In the genomic region with DNA sequence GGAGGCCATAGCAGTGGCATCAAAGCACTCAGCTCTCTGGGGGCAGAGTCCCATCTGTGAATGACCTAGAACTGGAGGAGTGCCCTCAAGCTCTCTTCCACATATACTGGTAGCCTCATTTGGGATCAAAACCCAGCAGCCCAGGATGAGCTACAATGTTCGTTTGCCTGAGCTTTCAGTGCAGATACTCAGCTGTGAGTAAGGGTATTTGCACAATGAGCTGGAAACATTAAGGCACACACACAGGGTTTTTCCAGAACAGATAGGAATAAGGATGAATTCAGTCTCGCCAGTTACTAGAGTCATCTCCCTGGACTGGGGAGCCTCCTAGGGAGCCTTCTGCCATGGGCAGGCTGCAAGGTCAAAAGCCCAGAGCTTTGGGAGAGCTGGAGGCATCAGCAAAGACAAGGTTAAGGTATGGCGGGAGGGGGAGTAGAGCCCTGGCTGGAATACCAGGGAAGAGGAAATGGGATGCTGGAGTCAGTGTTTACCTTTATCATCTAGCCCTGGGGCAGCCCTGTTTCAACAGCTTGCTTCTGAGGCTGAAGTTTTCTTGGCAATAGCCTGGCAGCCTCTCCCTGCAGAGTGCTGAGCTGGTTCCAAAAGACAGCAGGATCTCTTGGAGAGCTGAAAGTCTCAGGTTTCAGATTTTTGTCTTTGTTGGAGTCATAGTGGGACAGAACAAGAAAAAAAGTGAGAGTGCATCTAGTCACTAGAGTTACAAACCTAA, we compare ENCODE assay signal across 16 cellular contexts.
DNase-seq lines count a peak whose midpoint lies in the region; ATAC-seq, FAIRE-seq and TF ChIP-seq lines count a peak whose summit lies in the region.
"Had no signal": no experiment of that assay in that cellular context is flagged by ENCODE, and none has a peak within 500 bp of the region (broad histone marks: within the 10 kb centered on the region; RNA-seq: fewer than 3 reads in every experiment).

No MANE protein-coding gene starts in this region.

- H3K4me3 Mint-ChIP-seq in chondrocyte (ENCODE audit: unreplicated experiment) = no peak overlapping the region
- H3K4me3 Mint-ChIP-seq: activated naive CD4-positive, alpha-beta T cell treated with anti-CD3 and anti-CD28 coated beads, Interleukin-2, amount 10 ng/mL, durations not matched to agents 7 days and 5 days; naive thymus-derived CD4-positive, alpha-beta T cell had no signal

- H3K4me2 ChIP-seq in osteoblast (ENCODE audit: insufficient read depth, low read length) = no peak overlapping the region

- no peak overlapping the region for H3K4me3 ChIP-seq in skeletal muscle cell (ENCODE audit: low read depth, low read length)
- no peak overlapping the region for H3K4me3 ChIP-seq in osteoblast (ENCODE audit: insufficient read depth, low read length)
- H3K4me3 ChIP-seq: Peyer's patch had no signal

- H3K27ac ChIP-seq in osteoblast (ENCODE audit: low read depth, low read length) = no peak overlapping the region
- H3K27ac ChIP-seq: foreskin keratinocyte, Peyer's patch had no signal

- DNase-seq in NCI-H510A treated with DMSO at 0.1 percent for 48 hours (lab: John Stamatoyannopoulos, UW) = peak; percentile 38
- DNase-seq in NCI-H510A (lab: John Stamatoyannopoulos, UW) = no peak
- DNase-seq in NCI-H446 treated with DMSO at 0.1 percent for 48 hours (lab: John Stamatoyannopoulos, UW) = peak; percentile 90
- DNase-seq in chondrocyte (ENCODE audit: low spot score) = no peak
- peak; percentile 6 for DNase-seq in skeletal muscle cell (ENCODE audit: low read depth)
- no peak for DNase-seq in D721Med (ENCODE audit: insufficient read length, low spot score)
- DNase-seq in osteoblast (ENCODE audit: insufficient read length, low spot score, missing footprints) = no peak
- DNase-seq: activated naive CD4-positive, alpha-beta T cell treated with anti-CD3 and anti-CD28 coated beads, Interleukin-2, amount 10 ng/mL, durations not matched to agents 7 days and 5 days; cortex of kidney; naive thymus-derived CD4-positive, alpha-beta T cell; Peyer's patch; T1000; trophoblast cell had no signal

- no peaks in the 10 kb centered on the region for H3K36me3 ChIP-seq in osteoblast (ENCODE audit: insufficient read depth, low read length)
- H3K36me3 ChIP-seq: Peyer's patch had no signal

- no peaks in the 10 kb centered on the region for H4K20me1 ChIP-seq in osteoblast (ENCODE audit: insufficient read depth, low read length)

- TF ChIP-seq CTCF in chondrocyte (IDR thresholded peaks at IDR 0.05) = no peak
- no peak for TF ChIP-seq CTCF in D721Med (IDR thresholded peaks at IDR 0.05; ENCODE audit: insufficient read depth, missing control alignments)
- no peak for TF ChIP-seq CTCF in osteoblast (IDR thresholded peaks at IDR 0.05; ENCODE audit: extremely low read depth, low read depth, low read length)

- no peaks in the 10 kb centered on the region for H3K36me3 Mint-ChIP-seq in chondrocyte (ENCODE audit: low read depth)
- H3K36me3 Mint-ChIP-seq: activated naive CD4-positive, alpha-beta T cell treated with anti-CD3 and anti-CD28 coated beads, Interleukin-2, amount 10 ng/mL, durations not matched to agents 7 days and 5 days; naive thymus-derived CD4-positive, alpha-beta T cell had no signal

- peaks cover 37% of the 10 kb centered on the region for H3K4me1 Mint-ChIP-seq in chondrocyte (ENCODE audit: low read depth)

- no peaks in the 10 kb centered on the region for H3K4me1 ChIP-seq in osteoblast (ENCODE audit: insufficient read depth, low read length)
- H3K4me1 ChIP-seq: foreskin keratinocyte, Peyer's patch had no signal

- H3K79me2 ChIP-seq in osteoblast (ENCODE audit: insufficient read depth, low read length) = no peaks in the 10 kb centered on the region

- H3K9me3 ChIP-seq in osteoblast (ENCODE audit: low read depth, low read length) = no peaks in the 10 kb centered on the region
- H3K9me3 ChIP-seq: Peyer's patch had no signal

- H3K27ac Mint-ChIP-seq in chondrocyte (ENCODE audit: unreplicated experiment) = peak overlapping the region; percentile 60
- H3K27ac Mint-ChIP-seq: activated naive CD4-positive, alpha-beta T cell treated with anti-CD3 and anti-CD28 coated beads, Interleukin-2, amount 10 ng/mL, durations not matched to agents 7 days and 5 days; naive thymus-derived CD4-positive, alpha-beta T cell had no signal

- H3K27me3 Mint-ChIP-seq in chondrocyte (ENCODE audit: low read depth) = peaks cover 5% of the 10 kb centered on the region

- no peaks in the 10 kb centered on the region for H3K27me3 ChIP-seq in osteoblast (ENCODE audit: insufficient read depth, low read length)
- H3K27me3 ChIP-seq: Peyer's patch had no signal

- ATAC-seq in HG02763 (IDR thresholded peaks at IDR 0.05; ENCODE audit: unreplicated experiment) = no peak
- ATAC-seq: foreskin keratinocyte; naive thymus-derived CD4-positive, alpha-beta T cell had no signal

- H3K9me3 Mint-ChIP-seq in chondrocyte (ENCODE audit: low read depth) = no peaks in the 10 kb centered on the region
- H3K9me3 Mint-ChIP-seq: activated naive CD4-positive, alpha-beta T cell treated with anti-CD3 and anti-CD28 coated beads, Interleukin-2, amount 10 ng/mL, durations not matched to agents 7 days and 5 days; naive thymus-derived CD4-positive, alpha-beta T cell had no signal

- no peak for FAIRE-seq in D721Med (lab: Jason Lieb, UNC)
- FAIRE-seq: A204.1 had no signal

- no peak overlapping the region for H2AFZ ChIP-seq in osteoblast (ENCODE audit: low read length)

Comparison
In these comparisons a context has a peak if more than half of its experiments do, and no peak if none do; other contexts are left out.
1. DNase-seq: peak in NCI-H510A treated with DMSO at 0.1 percent for 48 hours (single experiment), NCI-H446 treated with DMSO at 0.1 percent for 48 hours (single experiment) and skeletal muscle cell (single experiment); none in NCI-H510A (single experiment), chondrocyte (single experiment), D721Med (single experiment) and osteoblast (single experiment).